Comparison of ENCODE assay signal across 10 cellular contexts in the genomic region with DNA sequence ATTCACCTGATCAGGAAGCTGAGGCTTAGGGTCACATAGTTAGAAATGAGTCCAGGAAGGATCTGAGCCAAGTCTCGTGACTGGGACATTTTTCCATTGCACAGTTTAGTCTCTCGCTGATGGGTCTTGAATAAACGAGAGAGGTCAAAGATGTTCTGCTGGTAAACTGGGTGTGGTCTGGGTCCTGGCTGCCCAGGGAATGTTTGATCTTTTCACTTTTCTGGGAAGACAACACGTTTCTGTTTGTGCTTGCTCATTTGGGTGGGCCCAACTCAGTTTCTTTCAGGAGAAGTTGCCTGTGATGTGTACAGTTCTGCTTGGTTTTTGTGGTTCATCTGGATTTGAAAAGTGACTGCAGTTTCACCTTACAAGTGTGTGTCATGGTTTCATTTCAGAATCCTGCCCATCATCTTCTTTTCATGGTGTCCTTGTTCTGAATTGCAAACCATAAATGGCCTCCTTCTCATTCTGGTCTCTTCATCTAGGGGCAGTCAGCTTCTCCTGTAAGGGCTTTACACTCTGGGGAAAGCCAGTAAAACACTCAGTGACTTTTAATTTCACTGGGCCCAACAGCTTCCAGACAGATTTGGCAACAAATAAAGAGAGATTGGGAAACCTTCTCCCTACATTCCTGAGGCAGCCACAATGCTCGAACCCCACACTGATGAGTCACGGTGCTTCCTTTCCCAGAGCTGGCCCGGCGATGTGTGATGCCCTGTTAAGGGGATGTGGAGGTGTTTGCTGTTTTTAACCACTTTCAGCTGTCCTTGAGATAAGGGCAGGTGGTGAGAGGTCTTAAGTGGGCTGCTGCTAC. TPM values are rescaled to one million over a fixed set of nuclear protein-coding genes. Genes with fewer than 3 reads are reported as not detected.
DNase-seq lines count a peak whose midpoint lies in the region; ATAC-seq and TF ChIP-seq lines count a peak whose summit lies in the region.
"Had no signal": no experiment of that assay in that cellular context is flagged by ENCODE, and none has a peak within 500 bp of the region (broad histone marks: within the 10 kb centered on the region; RNA-seq: fewer than 3 reads in every experiment).

No MANE protein-coding gene starts in this region.

- in situ Hi-C loops in GM13977 (cut with MboI; ENCODE audit: low pct_unique_long_range_greater_than_20kb, low sequenced_read_pairs, unreplicated experiment), result no loop called here

- H3K9ac ChIP-seq in skeletal muscle tissue (ENCODE audit: low read depth in 1 of 3, low read length in 3 of 3), result no peak overlapping the region
- H3K9ac ChIP-seq: parathyroid adenoma had no signal

- no peaks in the 10 kb centered on the region for H3K9me3 ChIP-seq in skeletal muscle tissue (ENCODE audit: control insufficient read depth in 3 of 3, low read length in 3 of 3)

- peak overlapping the region; percentile 6 for H3K27ac ChIP-seq in skeletal muscle tissue (ENCODE audit: low read depth, low read length)
- H3K27ac ChIP-seq: parathyroid adenoma had no signal

- H3K4me1 ChIP-seq in skeletal muscle tissue (ENCODE audit: control insufficient read depth in 3 of 3, insufficient read depth in 3 of 3, low read length in 3 of 3), result peaks cover 0 to 10% (median 7%) of the 10 kb centered on the region in 3 donors
- H3K4me1 ChIP-seq: parathyroid adenoma had no signal

- TF ChIP-seq CTCF in GM13977 (IDR thresholded peaks at IDR 0.05; ENCODE audit: extremely low read depth, insufficient read depth, missing control alignments), result no peak
- TF ChIP-seq CTCF in fibroblast of the aortic adventitia (IDR thresholded peaks at IDR 0.05; ENCODE audit: insufficient read depth, low read length), result no peak

- peak; percentile 66 for ATAC-seq in HG02884 (IDR thresholded peaks at IDR 0.05; ENCODE audit: unreplicated experiment)

- H3K36me3 ChIP-seq in skeletal muscle tissue (ENCODE audit: control insufficient read depth in 3 of 3, insufficient read depth in 3 of 3, low read length in 3 of 3), result no peaks in the 10 kb centered on the region

- H3K27me3 ChIP-seq in skeletal muscle tissue (ENCODE audit: control insufficient read depth in 3 of 3, insufficient read depth in 3 of 3, low read length in 3 of 3), result peaks cover 0 to 3% (median 3%) of the 10 kb centered on the region in 3 donors

- H3K4me3 ChIP-seq in fibroblast of the aortic adventitia (ENCODE audit: low read depth, low read length), result no peak overlapping the region
- H3K4me3 ChIP-seq in skeletal muscle tissue (ENCODE audit: low read length in 3 of 3), result no peak overlapping the region

- no peak for TF ChIP-seq POLR2A in erythroblast (IDR thresholded peaks at IDR 0.05; ENCODE audit: low read length)

- DNase-seq in GM13977 (ENCODE audit: low spot score) (peak; percentile 67), RPMI7951 (ENCODE audit: low read depth) (peak; percentile 97), fibroblast of the aortic adventitia (ENCODE audit: low read depth) (peak; percentile 95), COLO668 (lab: John Stamatoyannopoulos, UW; ENCODE audit: unreplicated experiment) (no peak), erythroblast (lab: John Stamatoyannopoulos, UW) (no peak), NCI-H2227 (lab: John Stamatoyannopoulos, UW; ENCODE audit: unreplicated experiment) (no peak)

RNA-seq across cellular contexts. Expression of gene TACSTD2, which starts 7.2 kb away (rescaled TPM):
- total RNA-seq in RPMI7951 (2014; rRNA removed; shearing (Covaris generic)), result not detected in 2 replicates
- 0.36 and 0.82 TPM in 2 replicates for total RNA-seq in fibroblast of the aortic adventitia (ENCODE audit: low replicate concordance)
- 0.52 TPM for total RNA-seq in skeletal muscle tissue
- total RNA-seq: T-helper 2 cell treated with Interferon-gamma antibody and Interleukin-4, amounts not matched to agents 100 ng/mL and 5 ng/mL, for 36 hours had no signal

RNA-seq across cellular contexts. Expression of gene OMA1, which starts 37.8 kb away (rescaled TPM):
- 23.5 and 32.1 TPM in 2 replicates for total RNA-seq in RPMI7951 (2014; rRNA removed; shearing (Covaris generic))
- total RNA-seq in fibroblast of the aortic adventitia (ENCODE audit: low replicate concordance), result 22.9 and 30.7 TPM in 2 replicates
- 134 TPM for total RNA-seq in skeletal muscle tissue

Comparison
In these comparisons a context has a peak if more than half of its experiments do, and no peak if none do; other contexts are left out.
1. DNase-seq: peak in GM13977 (single experiment), RPMI7951 (single experiment) and fibroblast of the aortic adventitia (single experiment); none in COLO668 (single experiment), erythroblast (0 of 2) and NCI-H2227 (single experiment).